In the genomic region with DNA sequence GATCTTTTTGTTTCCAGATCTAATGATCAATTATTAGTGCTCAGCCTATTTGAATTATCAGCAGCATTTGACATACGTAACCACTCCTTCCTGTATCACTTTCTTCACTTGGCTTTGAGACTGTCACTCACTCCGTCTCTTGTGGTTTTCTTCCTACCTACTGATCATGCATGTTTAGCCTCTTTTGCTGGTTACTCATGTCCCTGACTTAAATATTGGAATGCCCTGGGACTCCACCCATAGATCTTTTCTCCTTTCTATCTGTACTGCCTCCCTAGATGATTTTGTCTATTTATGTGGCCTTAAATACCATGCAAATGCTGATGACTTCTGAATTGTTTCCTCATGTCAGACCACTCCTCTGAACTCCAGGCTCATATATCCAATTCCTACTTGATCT, we compare ENCODE assay signal across 23 cellular contexts. TPM values are rescaled to one million over a fixed set of nuclear protein-coding genes. Genes with fewer than 3 reads are reported as not detected.
A peak's percentile ranks its signal among the peaks of the same experiment; 100 is the strongest.
DNase-seq lines count a peak whose midpoint lies in the region; ATAC-seq, FAIRE-seq and TF ChIP-seq lines count a peak whose summit lies in the region.
"Had no signal": no experiment of that assay in that cellular context is flagged by ENCODE, and none has a peak within 500 bp of the region (broad histone marks: within the 10 kb centered on the region; RNA-seq: fewer than 3 reads in every experiment).

No MANE protein-coding gene starts in this region.

- H2AFZ ChIP-seq in IMR-90 (replicated peaks; ENCODE audit: low read length, poor library complexity), result no peak overlapping the region
- H2AFZ ChIP-seq in osteoblast (ENCODE audit: low read length), result no peak overlapping the region

- intact Hi-C loops in IMR-90 (cut with micrococcal nuclease), result no loop called here
- intact Hi-C loops in Right ventricle myocardium inferior (cut with DNase I), result no loop called here
- intact Hi-C loops in body of pancreas (cut with DNase I), result no loop called here

- in situ Hi-C loops in IMR-90 (cut with MboI; ENCODE audit: low sequenced_read_pairs), result loop anchor here (25.0 kb wide), 1 partner anchor 502 kb away; no protein-coding TSS in a partner anchor

- H3K27me3 ChIP-seq in IMR-90 (ENCODE audit: control insufficient read depth, insufficient read depth, low read length) (no peaks in the 10 kb centered on the region), bronchial epithelial cell (ENCODE audit: control insufficient read depth, insufficient read depth, low read length) (no peaks in the 10 kb centered on the region), osteoblast (ENCODE audit: insufficient read depth, low read length) (no peaks in the 10 kb centered on the region), body of pancreas (no peaks in the 10 kb centered on the region)
- H3K27me3 ChIP-seq: BLaER1 treated with 17β-estradiol and CSF1 and Interleukin-3, amounts not matched to agents 10 nM and 100 nM; MG63 had no signal

- H3K9me1 ChIP-seq in IMR-90 (ENCODE audit: insufficient read depth, low read length), result no peaks in the 10 kb centered on the region

- no peak overlapping the region for H2BK120ac ChIP-seq in IMR-90 (ENCODE audit: low read depth, low read length)

- H3K4me1 ChIP-seq in IMR-90 (ENCODE audit: control insufficient read depth, insufficient read depth, low read length) (no peaks in the 10 kb centered on the region), osteoblast (ENCODE audit: insufficient read depth, low read length) (peaks cover 4% of the 10 kb centered on the region), body of pancreas (no peaks in the 10 kb centered on the region)
- H3K4me1 ChIP-seq: A549; BLaER1 treated with 17β-estradiol and CSF1 and Interleukin-3, amounts not matched to agents 10 nM and 100 nM had no signal

- H3K4me2 ChIP-seq in IMR-90 (ENCODE audit: low read depth, low read length) (no peak overlapping the region), osteoblast (ENCODE audit: insufficient read depth, low read length) (no peak overlapping the region)
- H3K4me2 ChIP-seq: A549; BLaER1 treated with 17β-estradiol and CSF1 and Interleukin-3, amounts not matched to agents 10 nM and 100 nM had no signal

- no peak overlapping the region for H3K9ac ChIP-seq in IMR-90 (ENCODE audit: low read depth, low read length)
- H3K9ac ChIP-seq: BLaER1 treated with 17β-estradiol and CSF1 and Interleukin-3, amounts not matched to agents 10 nM and 100 nM had no signal

- no peak overlapping the region for H2AK9ac ChIP-seq in IMR-90 (replicated peaks; ENCODE audit: low read depth, low read length, poor library complexity)

- H2AK5ac ChIP-seq in IMR-90 (ENCODE audit: low read depth, low read length), result no peak overlapping the region

- POLR2A ChIA-PET in IMR-90 (lab: Charles Lee; ENCODE audit: unreplicated experiment) (no interaction called here), HEK293T (lab: Yijun Ruan, JAX) (no interaction called here)

- H2BK15ac ChIP-seq in IMR-90 (ENCODE audit: low read depth, low read length), result no peak overlapping the region

- no peak for TF ChIP-seq POLR2A in IMR-90 (IDR thresholded peaks at IDR 0.05; ENCODE audit: low read depth, low read length)
- no peak for TF ChIP-seq POLR2A in body of pancreas (IDR thresholded peaks at IDR 0.05)

- H3K14ac ChIP-seq in IMR-90 (replicated peaks; ENCODE audit: low read depth, low read length), result no peak overlapping the region

- H3K23ac ChIP-seq in IMR-90 (ENCODE audit: low read depth, low read length), result no peak overlapping the region

- DNase-seq in EL (peak; percentile 29), IMR-90 (peak; percentile 7), bronchial epithelial cell (ENCODE audit: low read depth) (peak; percentile 1), HEK293T (ENCODE audit: extremely low spot score) (no peak), osteoblast (ENCODE audit: insufficient read length, low spot score, missing footprints) (no peak), Right ventricle myocardium inferior (ENCODE audit: missing footprints) (no peak), body of pancreas (no peak)
- DNase-seq: CD4-positive, alpha-beta memory T cell; DND-41; GOT3; Karpas-422; MG63; NCI-H1048; NCI-H1417 treated with DMSO at 0.1 percent for 48 hours; NCI-H187; NCI-H446 treated with DMSO at 0.1 percent for 48 hours; NCI-H526 treated with DMSO at 0.1 percent for 48 hours; SHP77 had no signal

- dilution Hi-C loops in IMR-90 (cut with HindIII; ENCODE audit: low sequenced_read_pairs, unreplicated experiment), result no loop called here

- no peak overlapping the region for H4K5ac ChIP-seq in IMR-90 (ENCODE audit: low read depth, low read length)

- H3K4me3 ChIP-seq in IMR-90 (ENCODE audit: insufficient read depth, low read depth, low read length), result no peak overlapping the region
- no peak overlapping the region for H3K4me3 ChIP-seq in bronchial epithelial cell (ENCODE audit: low read depth, low read length)
- H3K4me3 ChIP-seq in osteoblast (ENCODE audit: insufficient read depth, low read length), result no peak overlapping the region
- H3K4me3 ChIP-seq in body of pancreas, result no peak overlapping the region
- H3K4me3 ChIP-seq: A549; BLaER1 treated with 17β-estradiol and CSF1 and Interleukin-3, amounts not matched to agents 10 nM and 100 nM; MG63 had no signal

- H3K27ac ChIP-seq in IMR-90 (ENCODE audit: insufficient read depth, low read length), result no peak overlapping the region
- no peak overlapping the region for H3K27ac ChIP-seq in osteoblast (ENCODE audit: low read depth, low read length)
- H3K27ac ChIP-seq in body of pancreas, result no peak overlapping the region
- H3K27ac ChIP-seq: A549; BLaER1 treated with 17β-estradiol and CSF1 and Interleukin-3, amounts not matched to agents 10 nM and 100 nM had no signal

- no peaks in the 10 kb centered on the region for H3K9me3 ChIP-seq in IMR-90 (ENCODE audit: control insufficient read depth, insufficient read depth, low read length)
- no peaks in the 10 kb centered on the region for H3K9me3 ChIP-seq in osteoblast (ENCODE audit: low read depth, low read length)
- no peaks in the 10 kb centered on the region for H3K9me3 ChIP-seq in body of pancreas
- H3K9me3 ChIP-seq: A549, MG63 had no signal

- TF ChIP-seq CTCF in IMR-90 (conservative IDR thresholded peaks at IDR 0.05; ENCODE audit: low read depth, low read length) (no peak), bronchial epithelial cell (IDR thresholded peaks at IDR 0.05; ENCODE audit: insufficient read depth, low read length, severe bottlenecking) (no peak), osteoblast (IDR thresholded peaks at IDR 0.05; ENCODE audit: extremely low read depth, low read depth, low read length) (no peak), body of pancreas (IDR thresholded peaks at IDR 0.05) (no peak)

- H2BK20ac ChIP-seq in IMR-90 (ENCODE audit: low read depth, low read length), result no peak overlapping the region

- no peak overlapping the region for H3K18ac ChIP-seq in IMR-90 (ENCODE audit: low read depth, low read length)

- BruUV-seq in IMR-90 (replicated peaks; lab: Mats Ljungman, UMichigan), result no TSS peak

- no peak overlapping the region for H4K91ac ChIP-seq in IMR-90 (ENCODE audit: insufficient read depth, low read depth, low read length)

- CTCF ChIA-PET in IMR-90 (lab: Yijun Ruan, JAX), result interaction anchor here (0.6 kb wide), 1 partner anchor 13 kb away, joined by 3 read pairs; no protein-coding TSS in a partner anchor
- CTCF ChIA-PET in HEK293T (lab: Yijun Ruan, JAX), result no interaction called here

- H3K4ac ChIP-seq in IMR-90 (ENCODE audit: low read depth, low read length), result no peak overlapping the region

- WGBS in IMR-90 (ENCODE audit: extremely low coverage in 2 of 2, insufficient read length in 1 of 2), 2 experiments, result 41% methylated on average over 2 of the region's 2 CpGs; no CpG with 5 or more reads in 1 of the 2 experiments
- 69 to 70% methylated on average over 2 of the region's 2 CpGs for WGBS in body of pancreas, 2 donors

- ATAC-seq in IMR-90 (ENCODE audit: low read depth) (no peak), Right ventricle myocardium inferior (no peak), body of pancreas (no peak)
- ATAC-seq: A549, HCT116 had no signal

- FAIRE-seq in bronchial epithelial cell (lab: Jason Lieb, UNC), result no peak
- FAIRE-seq: A549, G401.6, GM18507 had no signal

- H4K20me1 ChIP-seq in IMR-90 (ENCODE audit: insufficient read depth, low read length), result no peaks in the 10 kb centered on the region
- no peaks in the 10 kb centered on the region for H4K20me1 ChIP-seq in osteoblast (ENCODE audit: insufficient read depth, low read length)
- H4K20me1 ChIP-seq: BLaER1 treated with 17β-estradiol and CSF1 and Interleukin-3, amounts not matched to agents 10 nM and 100 nM had no signal

- H3K36me3 ChIP-seq in IMR-90 (ENCODE audit: control insufficient read depth, insufficient read depth, low read length) (no peaks in the 10 kb centered on the region), bronchial epithelial cell (ENCODE audit: control insufficient read depth, insufficient read depth, low read length) (no peaks in the 10 kb centered on the region), osteoblast (ENCODE audit: insufficient read depth, low read length) (no peaks in the 10 kb centered on the region), body of pancreas (replicated peaks in 1 of 2; ENCODE audit: insufficient read depth in 1 of 2, low read depth in 2 of 2) (no peaks in the 10 kb centered on the region)
- H3K36me3 ChIP-seq: BLaER1 treated with 17β-estradiol and CSF1 and Interleukin-3, amounts not matched to agents 10 nM and 100 nM; MG63 had no signal

- no peak overlapping the region for H3K56ac ChIP-seq in IMR-90 (ENCODE audit: extremely low read depth, insufficient read depth, low read length)

- no peak overlapping the region for H4K8ac ChIP-seq in IMR-90 (ENCODE audit: low read depth in 2 of 2, low read length in 2 of 2)

- H3K79me1 ChIP-seq in IMR-90 (ENCODE audit: low read depth in 1 of 2, low read length in 2 of 2), result no peaks in the 10 kb centered on the region

- H3K79me2 ChIP-seq in osteoblast (ENCODE audit: insufficient read depth, low read length), result no peaks in the 10 kb centered on the region

- no peak for TF ChIP-seq RAD21 in IMR-90 (IDR thresholded peaks at IDR 0.05; ENCODE audit: low read length)

- H2BK5ac ChIP-seq in IMR-90 (ENCODE audit: low read depth, low read length, poor library complexity, severe bottlenecking), result no peak overlapping the region

TF ChIP-seq in IMR-90, 13 proteins besides CTCF, POLR2A, EP300 and RAD21 (continues in another document):
- no peak for TF ChIP-seq BHLHE40 (IDR thresholded peaks at IDR 0.05; ENCODE audit: low read depth, low read length)
- TF ChIP-seq FOS (IDR thresholded peaks at IDR 0.05; ENCODE audit: low read depth, low read length), result no peak
- TF ChIP-seq CHD1 (IDR thresholded peaks at IDR 0.05; ENCODE audit: low read depth, low read length), result no peak

TF ChIP-seq in HEK293T, 16 proteins besides CTCF, POLR2A, EP300 and RAD21:
- TF ChIP-seq ARNT (IDR thresholded peaks at IDR 0.05), result no peak
- no peak for TF ChIP-seq ZNF384 (IDR thresholded peaks at IDR 0.05)
- TF ChIP-seq FOXA1 (IDR thresholded peaks at IDR 0.05), result no peak
TF ChIP-seq in HEK293T: peak in this region for 0.

RNA-seq across cellular contexts. Expression of a gene that starts 57.7 kb away (rescaled TPM):
- total RNA-seq in IMR-90 (2012; rRNA removed), result 15.6 and 21.3 TPM in 2 replicates
- polyA plus RNA-seq in IMR-90 (2012; rRNA removed), result 5.2 and 5.8 TPM in 2 replicates
- polyA plus RNA-seq in IMR-90 (2012; cell fraction: cytosol; rRNA removed), result 1.9 and 2.1 TPM in 2 replicates
- 5.4 and 25.3 TPM in 2 replicates for polyA plus RNA-seq in IMR-90 (2012; cell fraction: nucleus; rRNA removed; ENCODE audit: low replicate concordance)
- total RNA-seq in bronchial epithelial cell, result 0.26 TPM in 1 of 2 replicates, not detected in the other
- 19.2 and 21.4 TPM in 2 replicates for total RNA-seq in osteoblast
- total RNA-seq in Right ventricle myocardium inferior, result 12.0 TPM
- 10 to 100 TPM in 1 of 2 donors, 1 to 10 TPM in 1; 1.6 to 12.2 TPM for total RNA-seq in body of pancreas

Comparison
In these comparisons a context has a peak if more than half of its experiments do, and no peak if none do; other contexts are left out.
1. DNase-seq: peak in EL (single experiment), IMR-90 (single experiment) and bronchial epithelial cell (single experiment); none in HEK293T (single experiment), osteoblast (single experiment), Right ventricle myocardium inferior (single experiment) and body of pancreas (0 of 4).